Comparison of ENCODE assay signal across 17 cellular contexts in genomic region chr20:57475388-57476072, GRCh38. TPM values are rescaled to one million over a fixed set of nuclear protein-coding genes. Genes with fewer than 3 reads are reported as not detected.
A peak's percentile ranks its signal among the peaks of the same experiment; 100 is the strongest.
DNase-seq lines count a peak whose midpoint lies in the region; ATAC-seq and TF ChIP-seq lines count a peak whose summit lies in the region.
"Had no signal": no experiment of that assay in that cellular context is flagged by ENCODE, and none has a peak within 500 bp of the region (broad histone marks: within the 10 kb centered on the region; RNA-seq: fewer than 3 reads in every experiment).

No MANE protein-coding gene starts in this region.

- H3K36me3 ChIP-seq in MG63, result no peaks in the 10 kb centered on the region
- no peaks in the 10 kb centered on the region for H3K36me3 ChIP-seq in brain microvascular endothelial cell (replicated peaks)

- H3K27ac Mint-ChIP-seq in WTC11 (no peak overlapping the region), progenitor cell of endocrine pancreas (no peak overlapping the region)
- H3K27ac Mint-ChIP-seq: activated naive CD4-positive, alpha-beta T cell treated with anti-CD3 and anti-CD28 coated beads, Interleukin-2, amount 50 U/mL, for 72 hours; CD4-positive, alpha-beta T cell had no signal

- peak; percentile 1 for DNase-seq in WTC11 (ENCODE audit: low spot score)
- DNase-seq in posterior vena cava (ENCODE audit: low spot score), result peak; percentile 60
- DNase-seq in MG63, result no peak
- no peak for DNase-seq in ACHN
- DNase-seq in progenitor cell of endocrine pancreas (ENCODE audit: low spot score, unreplicated experiment), result no peak
- DNase-seq in brain microvascular endothelial cell, result no peak
- DNase-seq: erythroblast, left ventricle myocardium superior, NCI-H2029, NCI-H82 had no signal

- TF ChIP-seq CTCF in WTC11 (IDR thresholded peaks at IDR 0.05) (no peak), progenitor cell of endocrine pancreas (IDR thresholded peaks at IDR 0.05; ENCODE audit: unreplicated experiment) (no peak), brain microvascular endothelial cell (IDR thresholded peaks at IDR 0.05; ENCODE audit: low read depth, low read length, missing control alignments) (no peak)

- intact Hi-C loops in posterior vena cava (cut with DNase I), result loop anchor here in 1 of 2 donors (10.0 kb wide), 1 partner anchor 71 kb away; no protein-coding TSS in a partner anchor

- POLR2A ChIA-PET in WTC11 (lab: Charles Lee), result no interaction called here

- H3K36me3 Mint-ChIP-seq in WTC11 (no peaks in the 10 kb centered on the region), progenitor cell of endocrine pancreas (ENCODE audit: insufficient read depth) (no peaks in the 10 kb centered on the region)
- H3K36me3 Mint-ChIP-seq: activated naive CD4-positive, alpha-beta T cell treated with anti-CD3 and anti-CD28 coated beads, Interleukin-2, amount 50 U/mL, for 72 hours had no signal

- ATAC-seq in GM18907 (IDR thresholded peaks at IDR 0.05; ENCODE audit: unreplicated experiment), result peak; percentile 10
- peak; percentile 1 for ATAC-seq in HG03135 (IDR thresholded peaks at IDR 0.05; ENCODE audit: unreplicated experiment)
- ATAC-seq in WTC11, result no peak
- ATAC-seq: left ventricle myocardium superior had no signal

- H3K27ac ChIP-seq in brain microvascular endothelial cell, result no peak overlapping the region
- H3K27ac ChIP-seq: hepatocyte, skin epidermis had no signal

- H3K4me3 ChIP-seq in MG63 (no peak overlapping the region), brain microvascular endothelial cell (ENCODE audit: low read depth, low read length) (no peak overlapping the region)
- H3K4me3 ChIP-seq: hepatocyte, skin epidermis had no signal

- CTCF ChIA-PET in WTC11 (lab: Charles Lee), result no interaction called here

- H3K4me3 Mint-ChIP-seq in WTC11 (no peak overlapping the region), progenitor cell of endocrine pancreas (ENCODE audit: low read depth) (no peak overlapping the region)
- H3K4me3 Mint-ChIP-seq: CD4-positive, alpha-beta T cell had no signal

- peaks cover 4% of the 10 kb centered on the region; the same call in 1 of the 2 replicates for H3K9me3 ChIP-seq in MG63

- peaks cover 26% of the 10 kb centered on the region for H3K4me1 Mint-ChIP-seq in WTC11
- peaks cover 3% of the 10 kb centered on the region for H3K4me1 Mint-ChIP-seq in progenitor cell of endocrine pancreas (ENCODE audit: low read depth)

- no peaks in the 10 kb centered on the region for H3K9me3 Mint-ChIP-seq in WTC11
- H3K9me3 Mint-ChIP-seq in progenitor cell of endocrine pancreas (ENCODE audit: low read depth), result no peaks in the 10 kb centered on the region
- H3K9me3 Mint-ChIP-seq: activated naive CD4-positive, alpha-beta T cell treated with anti-CD3 and anti-CD28 coated beads, Interleukin-2, amount 50 U/mL, for 72 hours; CD4-positive, alpha-beta T cell had no signal

- H3K27me3 ChIP-seq in MG63 (no peaks in the 10 kb centered on the region), brain microvascular endothelial cell (replicated peaks) (peaks cover 3% of the 10 kb centered on the region)

- in situ Hi-C loops in ACHN (cut with HindIII; ENCODE audit: low pct_ligation_motif_present, low pct_unique_long_range_greater_than_20kb, low sequenced_read_pairs) (no loop called here), brain microvascular endothelial cell (cut with HindIII; ENCODE audit: low pct_ligation_motif_present, low sequenced_read_pairs) (no loop called here)

- peaks cover 8% of the 10 kb centered on the region for H3K27me3 Mint-ChIP-seq in WTC11 (ENCODE audit: low read depth)
- peaks cover 21% of the 10 kb centered on the region for H3K27me3 Mint-ChIP-seq in progenitor cell of endocrine pancreas
- H3K27me3 Mint-ChIP-seq: CD4-positive, alpha-beta T cell had no signal

TF ChIP-seq in WTC11, 78 proteins besides CTCF, POLR2A, EP300 and RAD21:
- no peak for TF ChIP-seq ZNF671 (CRISPR knock-in tag; IDR thresholded peaks at IDR 0.05)
- TF ChIP-seq ZSCAN18 (CRISPR knock-in tag; IDR thresholded peaks at IDR 0.05), result no peak
TF ChIP-seq in WTC11: peak in this region for 0.

RNA-seq across cellular contexts. Expression of gene CTCFL, which starts 49.4 kb away (rescaled TPM):
- total RNA-seq in WTC11 (2021) (0.70 to 2.6 TPM (median 2.4 TPM) in 3 replicates), posterior vena cava (not detected), progenitor cell of endocrine pancreas (not detected in 2 replicates)
- not detected in 2 replicates for total RNA-seq in MG63 (2014; rRNA removed; shearing (Covaris generic); ENCODE audit: low replicate concordance)
- total RNA-seq: activated CD8-positive, alpha-beta memory T cell treated with anti-CD3 and anti-CD28 coated beads for 36 hours; activated naive CD4-positive, alpha-beta T cell treated with anti-CD3 and anti-CD28 coated beads, Interleukin-2, amount 50 U/mL, for 72 hours; CD4-positive, alpha-beta T cell; hepatocyte; left ventricle myocardium superior had no signal

Comparison
In these comparisons a context has a peak if more than half of its experiments do, and no peak if none do; other contexts are left out.
1. DNase-seq: peak in WTC11 (single experiment) and posterior vena cava (single experiment); none in MG63 (single experiment), ACHN (single experiment), progenitor cell of endocrine pancreas (single experiment) and brain microvascular endothelial cell (single experiment).